1 cellular context compared by ENCODE assay signal in genomic region chr6:11318835-11319813, GRCh38.
TF ChIP-seq lines count a peak whose summit lies in the region.

No MANE protein-coding gene starts in this region.

TF ChIP-seq in HepG2, 621 proteins besides CTCF, POLR2A, EP300 and RAD21 (continued from another document):
- TF ChIP-seq ZNF687 (CRISPR knock-in tag; IDR thresholded peaks at IDR 0.05): peak; percentile 26
- no peak for TF ChIP-seq JUND (CRISPR knock-in tag; IDR thresholded peaks at IDR 0.05)
- 0 out of 2 replicates have a peak, but pooled peaks have one; percentile 3 for TF ChIP-seq SRF (IDR thresholded peaks at IDR 0.05; ENCODE audit: low read depth, low read length)
- TF ChIP-seq HES4 (CRISPR knock-in tag; IDR thresholded peaks at IDR 0.05; ENCODE audit: borderline replicate concordance): no peak
- no peak for TF ChIP-seq AHDC1 (CRISPR knock-in tag; IDR thresholded peaks at IDR 0.05; ENCODE audit: borderline replicate concordance)
- 0 out of 2 replicates have a peak, but pooled peaks have one; percentile 61 for TF ChIP-seq NBN (conservative IDR thresholded peaks at IDR 0.05)
- TF ChIP-seq ZNF282 (IDR thresholded peaks at IDR 0.05; ENCODE audit: partially characterized antibody): peak; percentile 34
- TF ChIP-seq SCMH1 (CRISPR knock-in tag; IDR thresholded peaks at IDR 0.05; ENCODE audit: borderline replicate concordance): no peak
- no peak for TF ChIP-seq ZNF333 (CRISPR knock-in tag; IDR thresholded peaks at IDR 0.05; ENCODE audit: borderline replicate concordance)
- 0 out of 2 replicates have a peak, but pooled peaks have one; percentile 60 for TF ChIP-seq ZNF550 (CRISPR knock-in tag; IDR thresholded peaks at IDR 0.05; ENCODE audit: borderline replicate concordance)
- TF ChIP-seq ZFP1 (CRISPR knock-in tag; IDR thresholded peaks at IDR 0.05): 0 out of 2 replicates have a peak, but pooled peaks have one; percentile 3
- no peak for TF ChIP-seq ZBTB3 (CRISPR knock-in tag; IDR thresholded peaks at IDR 0.05; ENCODE audit: borderline replicate concordance, low read depth)
- TF ChIP-seq MAZ (IDR thresholded peaks at IDR 0.05; ENCODE audit: borderline replicate concordance, low read depth, low read length): no peak
- no peak for TF ChIP-seq MAZ (CRISPR knock-in tag; IDR thresholded peaks at IDR 0.05; ENCODE audit: low read depth)
- peak; percentile 38; the same call in 1 of the 2 replicates for TF ChIP-seq LCORL (IDR thresholded peaks at IDR 0.05)
- TF ChIP-seq LCORL (CRISPR knock-in tag; IDR thresholded peaks at IDR 0.05): no peak
- 0 out of 2 replicates have a peak, but pooled peaks have one; percentile 15 for TF ChIP-seq SALL1 (CRISPR knock-in tag; IDR thresholded peaks at IDR 0.05)
- TF ChIP-seq ZBTB33 (CRISPR knock-in tag; IDR thresholded peaks at IDR 0.05): peak; percentile 22; the same call in 1 of the 2 replicates
- TF ChIP-seq ZBTB43 (CRISPR knock-in tag; conservative IDR thresholded peaks at IDR 0.05): peak; percentile 98
- TF ChIP-seq HIC2 (CRISPR knock-in tag; IDR thresholded peaks at IDR 0.05; ENCODE audit: low read depth): no peak
- peak; percentile 89 for TF ChIP-seq ZNF646 (CRISPR knock-in tag; IDR thresholded peaks at IDR 0.05)
- TF ChIP-seq HINFP (CRISPR knock-in tag; IDR thresholded peaks at IDR 0.05; ENCODE audit: low read depth): 0 out of 2 replicates have a peak, but pooled peaks have one; percentile 31
- 0 out of 2 replicates have a peak, but pooled peaks have one; percentile 70 for TF ChIP-seq IKZF1 (IDR thresholded peaks at IDR 0.05)
- TF ChIP-seq FOSL2 (CRISPR knock-in tag; IDR thresholded peaks at IDR 0.05): 0 out of 2 replicates have a peak, but pooled peaks have one; percentile 14
- TF ChIP-seq ZNF580 (CRISPR knock-in tag; IDR thresholded peaks at IDR 0.05; ENCODE audit: borderline replicate concordance, low read depth): no peak
